Comparison of ENCODE assay signal across 9 cellular contexts in the genomic region with DNA sequence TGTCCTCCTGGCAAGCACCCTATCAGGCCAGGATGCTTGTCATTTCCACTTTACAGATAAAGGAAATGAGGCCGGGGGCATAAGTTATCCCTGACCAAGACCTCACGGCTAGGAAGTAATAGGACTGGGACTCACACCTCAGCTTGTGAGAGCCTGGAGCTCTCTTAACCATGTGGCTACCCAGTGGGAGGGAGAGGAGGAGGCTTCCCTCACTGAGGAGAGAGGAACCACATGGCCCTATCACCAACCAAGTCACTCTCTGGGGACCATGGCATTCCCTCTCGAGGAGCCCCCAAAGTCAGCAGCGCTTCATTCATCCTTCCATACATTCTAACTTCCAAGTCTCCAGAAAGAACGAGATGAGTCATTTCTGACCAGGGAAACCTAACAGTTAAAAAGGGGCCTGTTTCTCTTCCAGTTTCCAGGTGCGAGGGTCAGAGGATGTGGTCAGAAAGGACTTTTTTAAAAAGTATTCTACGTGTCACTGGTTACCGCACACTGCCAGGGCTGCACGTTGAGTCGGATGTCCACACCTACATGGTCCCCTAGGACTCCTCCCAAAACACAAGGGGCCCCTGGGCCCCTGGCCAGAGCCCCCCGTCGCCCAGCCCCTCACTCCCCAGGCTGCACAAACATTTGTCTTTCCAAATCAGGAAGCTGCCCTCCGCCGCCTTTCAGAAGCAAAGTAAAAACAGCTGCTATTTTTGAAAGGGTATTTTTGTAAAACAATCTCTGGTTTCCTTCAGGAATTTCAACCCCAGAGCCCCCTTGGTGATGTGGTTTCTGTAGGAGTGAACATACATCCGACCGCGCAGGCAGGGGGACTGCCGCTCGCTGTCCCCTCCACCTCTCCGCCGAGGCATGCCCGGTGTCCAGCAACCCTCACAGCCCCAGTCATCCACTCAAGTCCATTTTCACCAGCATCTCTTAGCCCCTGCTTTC.
A peak's percentile ranks its signal among the peaks of the same experiment; 100 is the strongest.
DNase-seq lines count a peak whose midpoint lies in the region; ATAC-seq and TF ChIP-seq lines count a peak whose summit lies in the region.
"Had no signal": no experiment of that assay in that cellular context is flagged by ENCODE, and none has a peak within 500 bp of the region (broad histone marks: within the 10 kb centered on the region; RNA-seq: fewer than 3 reads in every experiment).

No MANE protein-coding gene starts in this region.

- no peak for TF ChIP-seq CTCF in neural progenitor cell (IDR thresholded peaks at IDR 0.05)

- ATAC-seq in HG02763 (IDR thresholded peaks at IDR 0.05; ENCODE audit: unreplicated experiment), result peak; percentile 73

- no peaks in the 10 kb centered on the region for H3F3A ChIP-seq in neural progenitor cell (ENCODE audit: low read depth)

- H3K27me3 ChIP-seq in neural progenitor cell, result no peaks in the 10 kb centered on the region
- H3K27me3 ChIP-seq: colonic mucosa had no signal

- no peak overlapping the region for H3K4me2 ChIP-seq in neural progenitor cell

- H2AFZ ChIP-seq in neural progenitor cell (replicated peaks), result no peak overlapping the region

- H3K4me3 ChIP-seq in neural progenitor cell, result no peak overlapping the region
- H3K4me3 ChIP-seq: colonic mucosa had no signal

- DNase-seq in SK-N-DZ (ENCODE audit: low spot score) (peak; percentile 60), neural progenitor cell (ENCODE audit: low spot score) (no peak), HuH-7.5 (ENCODE audit: low spot score) (no peak), ecto neural progenitor cell (ENCODE audit: low spot score) (no peak), ACHN (no peak), amygdala (lab: John Stamatoyannopoulos, UW) (no peak)
- DNase-seq: colonic mucosa had no signal

- no peaks in the 10 kb centered on the region for H3K36me3 Mint-ChIP-seq in neural progenitor cell

- H3K36me3 ChIP-seq in neural progenitor cell, result no peaks in the 10 kb centered on the region
- H3K36me3 ChIP-seq: colonic mucosa had no signal

- H3K9ac ChIP-seq in neural progenitor cell, result no peak overlapping the region

- no peak overlapping the region for H3K27ac ChIP-seq in neural progenitor cell
- H3K27ac ChIP-seq: colonic mucosa had no signal

- no peaks in the 10 kb centered on the region for H3K79me2 ChIP-seq in neural progenitor cell (ENCODE audit: low read depth)

- peak overlapping the region; percentile 57 for H3K4me3 Mint-ChIP-seq in neural progenitor cell

- in situ Hi-C loops in GM18951 (cut with MboI; ENCODE audit: low sequenced_read_pairs, unreplicated experiment) (no loop called here), ACHN (cut with HindIII; ENCODE audit: low pct_ligation_motif_present, low pct_unique_long_range_greater_than_20kb, low sequenced_read_pairs) (no loop called here)

- no peaks in the 10 kb centered on the region for H4K20me1 ChIP-seq in neural progenitor cell (ENCODE audit: low read depth)

- no peaks in the 10 kb centered on the region for H3K9me3 ChIP-seq in neural progenitor cell (ENCODE audit: low read depth)
- H3K9me3 ChIP-seq: colonic mucosa had no signal

- H3K27me3 Mint-ChIP-seq in neural progenitor cell (ENCODE audit: insufficient read depth, low read depth), result no peaks in the 10 kb centered on the region

- peaks cover 3% of the 10 kb centered on the region for H3K4me1 ChIP-seq in neural progenitor cell
- H3K4me1 ChIP-seq: colonic mucosa had no signal

- peaks cover 16% of the 10 kb centered on the region for H3K4me1 Mint-ChIP-seq in neural progenitor cell

- H3K9me3 Mint-ChIP-seq in neural progenitor cell, result peaks cover 10% of the 10 kb centered on the region

- peak; percentile 35 for TF ChIP-seq POLR2A in GM18951 (IDR thresholded peaks at IDR 0.05; ENCODE audit: extremely low read depth, insufficient read depth, insufficient read length)

- peak overlapping the region; percentile 63 for H3K27ac Mint-ChIP-seq in neural progenitor cell
